20 cellular contexts compared by ENCODE assay signal in genomic region chr1:199945591-199945990, GRCh38.
"Had no signal": no experiment of that assay in that cellular context is flagged by ENCODE, and none has a peak within 500 bp of the region (broad histone marks: within the 10 kb centered on the region; RNA-seq: fewer than 3 reads in every experiment).

No MANE protein-coding gene starts in this region.

- H3K4me1 ChIP-seq: esophagus squamous epithelium, gastroesophageal sphincter, pancreas, right lobe of liver, testis, tibial nerve, upper lobe of right lung, vagina had no signal

- H3K27me3 ChIP-seq: esophagus squamous epithelium, gastroesophageal sphincter, pancreas, right lobe of liver, testis, tibial nerve, upper lobe of right lung, vagina had no signal

- FAIRE-seq: endometrium, pancreas had no signal

- DNase-seq: effector memory CD4-positive, alpha-beta T cell; esophagus squamous epithelium; foreskin fibroblast; glutamatergic neuron; islet precursor cell; occipital lobe; pancreas; right lobe of liver; stimulated activated CD4-positive, alpha-beta T cell treated with anti-CD3 and anti-CD28 coated beads, Interleukin-4, amount 100 ng/mL, for 1 hour; stimulated activated CD8-positive, alpha-beta memory T cell treated with anti-CD3 and anti-CD28 coated beads, Interleukin-4, amount 100 ng/mL, for 48 hours; testis; upper lobe of right lung had no signal

- H3K27me3 Mint-ChIP-seq: progenitor cell of endocrine pancreas had no signal

- H3K4me3 Mint-ChIP-seq: nephron; stimulated activated effector memory CD8-positive, alpha-beta T cell treated with anti-CD3 and anti-CD28 coated beads, Interleukin-12 subunit alpha, Interleukin-12 subunit beta, amount 100 ng/mL, for 72 hours; stimulated activated naive CD8-positive, alpha-beta T cell treated with anti-CD3 and anti-CD28 coated beads, Interleukin-15, Interleukin-2, amounts not matched to agents 100 ng/mL and 50 ng/mL, for 24 hours had no signal

- H3K36me3 ChIP-seq: esophagus squamous epithelium, gastroesophageal sphincter, pancreas, right lobe of liver, tibial nerve, upper lobe of right lung, vagina had no signal

- H3K4me3 ChIP-seq: esophagus squamous epithelium, gastroesophageal sphincter, pancreas, right lobe of liver, testis, tibial nerve, upper lobe of right lung, vagina had no signal

- H3K27ac ChIP-seq: esophagus squamous epithelium, gastroesophageal sphincter, pancreas, right lobe of liver, testis, tibial nerve, upper lobe of right lung, vagina had no signal

- H3K27ac Mint-ChIP-seq: nephron; progenitor cell of endocrine pancreas; stimulated activated effector memory CD8-positive, alpha-beta T cell treated with anti-CD3 and anti-CD28 coated beads, Interleukin-12 subunit alpha, Interleukin-12 subunit beta, amount 100 ng/mL, for 72 hours; stimulated activated naive CD8-positive, alpha-beta T cell treated with anti-CD3 and anti-CD28 coated beads, Interleukin-15, Interleukin-2, amounts not matched to agents 100 ng/mL and 50 ng/mL, for 24 hours had no signal

- H3K9me3 ChIP-seq: esophagus squamous epithelium, gastroesophageal sphincter, pancreas, right lobe of liver, testis, tibial nerve, upper lobe of right lung, vagina had no signal

- H3K9me3 Mint-ChIP-seq: nephron; stimulated activated effector memory CD8-positive, alpha-beta T cell treated with anti-CD3 and anti-CD28 coated beads, Interleukin-12 subunit alpha, Interleukin-12 subunit beta, amount 100 ng/mL, for 72 hours; stimulated activated naive CD8-positive, alpha-beta T cell treated with anti-CD3 and anti-CD28 coated beads, Interleukin-15, Interleukin-2, amounts not matched to agents 100 ng/mL and 50 ng/mL, for 24 hours had no signal

- H3K4me1 Mint-ChIP-seq: nephron had no signal
